ENCODE assay signal across 22 cellular contexts in the genomic region with DNA sequence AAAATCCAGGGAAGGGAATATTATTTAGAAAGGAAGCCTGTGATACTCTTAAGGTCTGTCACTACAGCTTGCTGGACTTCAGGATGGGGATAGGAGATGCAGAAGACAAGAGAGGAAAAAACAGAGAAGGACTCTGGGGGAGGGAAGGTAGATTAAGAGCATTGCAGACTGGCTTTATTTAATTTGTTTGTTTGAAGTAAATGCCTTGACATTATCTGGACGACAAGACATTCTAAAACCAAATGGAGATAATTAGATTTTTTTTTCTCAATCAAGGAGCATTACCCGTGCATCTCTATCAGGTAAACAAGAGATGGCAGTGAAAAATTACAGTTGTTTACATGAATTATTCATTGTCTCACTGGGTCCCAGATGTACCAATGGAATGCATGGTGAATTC.
"Had no signal": no experiment of that assay in that cellular context is flagged by ENCODE, and none has a peak within 500 bp of the region (broad histone marks: within the 10 kb centered on the region; RNA-seq: fewer than 3 reads in every experiment).

No MANE protein-coding gene starts in this region.

- H3K27ac Mint-ChIP-seq: activated CD8-positive, alpha-beta T cell treated with anti-CD3 and anti-CD28 coated beads, Interleukin-2, amount 10 ng/mL, durations not matched to agents 7 days and 5 days; activated naive CD8-positive, alpha-beta T cell treated with anti-CD3 and anti-CD28 coated beads for 36 hours; T-helper 1 cell treated with Interleukin-12 subunit alpha and Interleukin-12 subunit beta and Interleukin-4 antibody, amounts not matched to agents 30 μg/mL and 1 μg/mL, for 36 hours; WTC11 had no signal

- H3K4me3 Mint-ChIP-seq: activated CD8-positive, alpha-beta T cell treated with anti-CD3 and anti-CD28 coated beads, Interleukin-2, amount 10 ng/mL, durations not matched to agents 7 days and 5 days; activated naive CD8-positive, alpha-beta T cell treated with anti-CD3 and anti-CD28 coated beads for 36 hours; activated T-cell treated with anti-CD3 and anti-CD28 coated beads, Interleukin-2, amount 50 U/mL, for 4 hours; T-helper 1 cell treated with Interleukin-12 subunit alpha and Interleukin-12 subunit beta and Interleukin-4 antibody, amounts not matched to agents 30 μg/mL and 1 μg/mL, for 36 hours; WTC11 had no signal

- H3K27me3 Mint-ChIP-seq: activated naive CD8-positive, alpha-beta T cell treated with anti-CD3 and anti-CD28 coated beads for 36 hours had no signal

- ATAC-seq: activated CD8-positive, alpha-beta T cell treated with anti-CD3 and anti-CD28 coated beads, Interleukin-2, amount 10 ng/mL, durations not matched to agents 7 days and 5 days; activated T-cell treated with anti-CD3 and anti-CD28 coated beads, Interleukin-2, amount 50 U/mL, for 4 hours; WTC11 had no signal

- H3K36me3 Mint-ChIP-seq: WTC11 had no signal

- H3K9me3 Mint-ChIP-seq: activated naive CD8-positive, alpha-beta T cell treated with anti-CD3 and anti-CD28 coated beads for 36 hours; activated T-cell treated with anti-CD3 and anti-CD28 coated beads, Interleukin-2, amount 50 U/mL, for 4 hours; T-helper 1 cell treated with Interleukin-12 subunit alpha and Interleukin-12 subunit beta and Interleukin-4 antibody, amounts not matched to agents 30 μg/mL and 1 μg/mL, for 36 hours; WTC11 had no signal

- DNase-seq: activated CD4-positive, alpha-beta T cell treated with anti-CD3 and anti-CD28 coated beads for 48 hours; activated CD4-positive, alpha-beta T cell treated with anti-CD3 and anti-CD28 coated beads, Interleukin-2, amount 50 U/mL, for 4 hours; activated CD4-positive, CD25-positive, alpha-beta regulatory T cell treated with anti-CD3 and anti-CD28 coated beads, Interleukin-2, amount 50 U/mL, for 72 hours; activated CD8-positive, alpha-beta T cell treated with anti-CD3 and anti-CD28 coated beads, Interleukin-2, amount 10 ng/mL, durations not matched to agents 7 days and 5 days; activated effector memory CD4-positive, alpha-beta T cell treated with anti-CD3 and anti-CD28 coated beads, Interleukin-2, amount 50 U/mL, for 16 hours; activated naive CD4-positive, alpha-beta T cell treated with Interleukin-2 at 50 U/mL for 16 hours; activated naive CD8-positive, alpha-beta T cell treated with anti-CD3 and anti-CD28 coated beads for 36 hours; activated T-cell treated with anti-CD3 and anti-CD28 coated beads, Interleukin-2, amount 50 U/mL, for 4 hours; brain microvascular endothelial cell; KBM-7; NCI-H1048; NCI-H146; NCI-H187 treated with DMSO at 0.1 percent for 48 hours; NCI-H2081 treated with DMSO at 0.1 percent for 48 hours; NCI-H2227 treated with DMSO at 0.1 percent for 48 hours; NCI-H526; NCI-H774; SIG-M5; SW 1271; T-helper 9 cell had no signal
